ENCODE assay signal across 8 cellular contexts in the genomic region with DNA sequence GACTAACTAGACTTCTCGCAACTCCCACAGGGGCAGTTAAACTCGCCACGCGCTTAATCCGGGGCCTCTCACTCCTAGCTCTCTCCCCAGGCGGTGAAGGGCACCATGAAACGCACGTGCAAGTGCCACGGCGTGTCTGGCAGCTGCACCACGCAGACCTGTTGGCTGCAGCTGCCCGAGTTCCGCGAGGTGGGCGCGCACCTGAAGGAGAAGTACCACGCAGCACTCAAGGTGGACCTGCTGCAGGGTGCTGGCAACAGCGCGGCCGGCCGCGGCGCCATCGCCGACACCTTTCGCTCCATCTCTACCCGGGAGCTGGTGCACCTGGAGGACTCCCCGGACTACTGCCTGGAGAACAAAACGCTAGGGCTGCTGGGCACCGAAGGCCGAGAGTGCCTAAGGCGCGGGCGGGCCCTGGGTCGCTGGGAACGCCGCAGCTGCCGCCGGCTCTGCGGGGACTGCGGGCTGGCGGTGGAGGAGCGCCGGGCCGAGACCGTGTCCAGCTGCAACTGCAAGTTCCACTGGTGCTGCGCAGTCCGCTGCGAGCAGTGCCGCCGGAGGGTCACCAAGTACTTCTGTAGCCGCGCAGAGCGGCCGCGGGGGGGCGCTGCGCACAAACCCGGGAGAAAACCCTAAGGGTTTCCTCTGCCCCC. TPM values are rescaled to one million over a fixed set of nuclear protein-coding genes. Genes with fewer than 3 reads are reported as not detected.
A peak's percentile ranks its signal among the peaks of the same experiment; 100 is the strongest.
DNase-seq lines count a peak whose midpoint lies in the region; ATAC-seq and TF ChIP-seq lines count a peak whose summit lies in the region.

No MANE protein-coding gene starts in this region.

- H3K27me3 Mint-ChIP-seq in activated T-cell treated with anti-CD3 and anti-CD28 coated beads, Interleukin-2, amount 50 U/mL, for 24 hours, result peaks cover 26% of the 10 kb centered on the region

- no peaks in the 10 kb centered on the region for H3F3A ChIP-seq in OCI-LY1 (ENCODE audit: insufficient read depth, low read length)

- H3K4me3 Mint-ChIP-seq in activated T-cell treated with anti-CD3 and anti-CD28 coated beads, Interleukin-2, amount 50 U/mL, for 24 hours, result peak overlapping the region; percentile 74

- H3K4me1 Mint-ChIP-seq in activated T-cell treated with anti-CD3 and anti-CD28 coated beads, Interleukin-2, amount 50 U/mL, for 24 hours (ENCODE audit: low read depth), result peaks cover 13% of the 10 kb centered on the region

- H3K36me3 Mint-ChIP-seq in activated T-cell treated with anti-CD3 and anti-CD28 coated beads, Interleukin-2, amount 50 U/mL, for 24 hours (ENCODE audit: low read depth), result peaks cover 14% of the 10 kb centered on the region

- peak; percentile 86 for TF ChIP-seq CTCF in GM12864 (IDR thresholded peaks at IDR 0.05; ENCODE audit: low read depth, low read length, missing control alignments)
- TF ChIP-seq CTCF in OCI-LY1 (IDR thresholded peaks at IDR 0.05; ENCODE audit: low read length), result peak; percentile 59

- H3K27ac ChIP-seq in OCI-LY1 (ENCODE audit: low read depth, low read length, poor library complexity, severe bottlenecking), result no peak overlapping the region

- peak; percentile 68 for ATAC-seq in esophagus mucosa
- ATAC-seq in GM19452 (IDR thresholded peaks at IDR 0.05; ENCODE audit: unreplicated experiment), result no peak

- no peaks in the 10 kb centered on the region for H4K20me1 ChIP-seq in OCI-LY1 (ENCODE audit: insufficient read depth, low read length)

- peaks cover 14% of the 10 kb centered on the region for H3K4me1 ChIP-seq in OCI-LY1 (ENCODE audit: insufficient read depth, low read length, severe bottlenecking)

- DNase-seq in GM12864 (ENCODE audit: low read depth), result peak; percentile 2
- DNase-seq in HPDE6-E6E7 (ENCODE audit: extremely low spot score), result peak; percentile 45
- DNase-seq in activated T-cell treated with anti-CD3 and anti-CD28 coated beads, Interleukin-2, amount 50 U/mL, for 24 hours, result peak; percentile 81
- peak; percentile 44 for DNase-seq in mucosa of gallbladder (ENCODE audit: low spot score)
- DNase-seq in stimulated activated CD8-positive, alpha-beta memory T cell treated with anti-CD3 and anti-CD28 coated beads, Interleukin-2, amount 100 ng/mL, for 1 hour (ENCODE audit: low read depth in 2 of 2), result peak; percentile 28 to 32

- H3K27me3 ChIP-seq in OCI-LY1 (ENCODE audit: insufficient read depth, low read length), result no peaks in the 10 kb centered on the region

- H3K9me3 ChIP-seq in OCI-LY1 (ENCODE audit: low read length), result no peaks in the 10 kb centered on the region

- no peaks in the 10 kb centered on the region for H3K9me3 Mint-ChIP-seq in activated T-cell treated with anti-CD3 and anti-CD28 coated beads, Interleukin-2, amount 50 U/mL, for 24 hours

- H3K9ac ChIP-seq in OCI-LY1 (ENCODE audit: low read length), result no peak overlapping the region; the same call in 1 of the 2 replicates

- H3K4me2 ChIP-seq in OCI-LY1 (ENCODE audit: low read length), result peak overlapping the region; percentile 59

- H3K9me2 ChIP-seq in OCI-LY1 (ENCODE audit: low read depth, low read length), result no peaks in the 10 kb centered on the region

- H3K4me3 ChIP-seq in GM12864 (ENCODE audit: low read depth, low read length) (peak overlapping the region; percentile 38), OCI-LY1 (ENCODE audit: low read depth, low read length, poor library complexity, severe bottlenecking) (peak overlapping the region; percentile 43)

- H2AFZ ChIP-seq in OCI-LY1 (ENCODE audit: low read length), result no peak overlapping the region

- no peak overlapping the region for H3K27ac Mint-ChIP-seq in activated T-cell treated with anti-CD3 and anti-CD28 coated beads, Interleukin-2, amount 50 U/mL, for 24 hours

- no peaks in the 10 kb centered on the region for H3K36me3 ChIP-seq in OCI-LY1 (ENCODE audit: insufficient read depth, low read length)

- no peaks in the 10 kb centered on the region for H3K79me2 ChIP-seq in OCI-LY1 (ENCODE audit: insufficient read depth, low read length)

RNA-seq across cellular contexts. Expression of a gene that starts 19.5 kb away (rescaled TPM):
- not detected for total RNA-seq in esophagus mucosa
- total RNA-seq in mucosa of gallbladder, result not detected

RNA-seq across cellular contexts. Expression of a gene that starts 37.4 kb away (rescaled TPM):
- total RNA-seq in esophagus mucosa, result 3.2 TPM
- total RNA-seq in mucosa of gallbladder, result 13.5 TPM

RNA-seq across cellular contexts. Expression of a gene that starts 47.4 kb away (rescaled TPM):
- 144 TPM for total RNA-seq in esophagus mucosa
- 140 TPM for total RNA-seq in mucosa of gallbladder

RNA-seq across cellular contexts. Expression of a gene that starts 53.4 kb away (rescaled TPM):
- total RNA-seq in esophagus mucosa (24.5 TPM), mucosa of gallbladder (46.4 TPM)

Comparison
In these comparisons a context has a peak if more than half of its experiments do, and no peak if none do; other contexts are left out.
1. DNase-seq: peak in every context shown above with its lines; median percentile 81 in activated T-cell treated with anti-CD3 and anti-CD28 coated beads, Interleukin-2, amount 50 U/mL, for 24 hours; 45 in HPDE6-E6E7; 44 in mucosa of gallbladder; 30 in stimulated activated CD8-positive, alpha-beta memory T cell treated with anti-CD3 and anti-CD28 coated beads, Interleukin-2, amount 100 ng/mL, for 1 hour; 2 in GM12864.